ENCODE assay signal across 8 cellular contexts in the genomic region with DNA sequence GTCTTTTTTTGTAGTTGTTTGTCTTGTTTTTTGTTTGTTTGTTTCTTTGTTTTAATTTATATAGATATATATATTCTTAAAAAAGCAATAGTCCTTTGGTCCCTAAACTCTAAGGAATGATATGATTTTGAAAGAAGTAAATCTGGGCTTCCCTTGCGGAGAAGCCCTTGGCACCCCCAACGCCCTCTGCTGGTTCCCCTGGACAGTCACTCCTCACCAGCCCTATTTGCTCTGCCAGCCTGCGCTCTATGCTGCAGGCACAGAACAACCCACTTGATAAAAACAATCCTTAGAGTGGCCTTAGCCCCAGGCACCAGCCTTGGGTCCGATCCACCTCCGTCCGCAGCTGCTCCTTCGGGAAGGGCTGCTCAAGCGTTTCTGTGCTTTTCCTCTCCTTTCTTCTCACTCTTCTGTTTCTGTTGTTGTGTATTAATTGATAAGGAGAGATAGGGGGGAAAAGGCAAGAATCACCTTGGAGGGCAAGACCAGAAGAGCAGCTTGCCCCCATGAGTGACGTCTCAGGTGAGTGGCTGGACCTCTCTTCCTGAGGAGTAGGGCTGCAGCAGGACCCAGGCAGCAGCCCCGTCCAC. TPM values are rescaled to one million over a fixed set of nuclear protein-coding genes. Genes with fewer than 3 reads are reported as not detected.
DNase-seq lines count a peak whose midpoint lies in the region; ATAC-seq and TF ChIP-seq lines count a peak whose summit lies in the region.

No MANE protein-coding gene starts in this region.

- H3K4me1 Mint-ChIP-seq in activated T-cell treated with anti-CD3 and anti-CD28 coated beads, Interleukin-2, amount 50 U/mL, for 4 hours (ENCODE audit: low read depth): no peaks in the 10 kb centered on the region

- peak; percentile 74 to 77 for ATAC-seq in activated T-cell treated with anti-CD3 and anti-CD28 coated beads, Interleukin-2, amount 50 U/mL, for 4 hours
- ATAC-seq in foreskin keratinocyte (no peak), HG02973 (IDR thresholded peaks at IDR 0.05; ENCODE audit: unreplicated experiment) (no peak), HG03135 (IDR thresholded peaks at IDR 0.05; ENCODE audit: unreplicated experiment) (no peak)

- no peaks in the 10 kb centered on the region for H3K9me3 Mint-ChIP-seq in activated T-cell treated with anti-CD3 and anti-CD28 coated beads, Interleukin-2, amount 50 U/mL, for 4 hours

- DNase-seq in NCI-H1092 treated with DMSO at 0.1 percent for 48 hours (lab: John Stamatoyannopoulos, UW) (peak; percentile 1), NCI-H1092 (lab: John Stamatoyannopoulos, UW) (no peak), NOMO-1 (lab: John Stamatoyannopoulos, UW; ENCODE audit: unreplicated experiment in 2 of 2) (peak; percentile 14 to 42), foreskin keratinocyte (no peak)
- peak; percentile 50 for DNase-seq in activated T-cell treated with anti-CD3 and anti-CD28 coated beads, Interleukin-2, amount 50 U/mL, for 4 hours
- DNase-seq in stimulated activated CD4-positive, alpha-beta T cell treated with anti-CD3 and anti-CD28 coated beads, Interleukin-1b, Interleukin-23, amount 100 ng/mL, for 1 hour (ENCODE audit: low read depth in 2 of 2): peak; percentile 7 to 38

- no peak overlapping the region for H3K27ac ChIP-seq in foreskin keratinocyte

- no peaks in the 10 kb centered on the region for H3K27me3 Mint-ChIP-seq in activated T-cell treated with anti-CD3 and anti-CD28 coated beads, Interleukin-2, amount 50 U/mL, for 4 hours (ENCODE audit: low read depth)

- H3K27me3 ChIP-seq in foreskin keratinocyte: peaks cover 4% of the 10 kb centered on the region

- H3K4me3 Mint-ChIP-seq in activated T-cell treated with anti-CD3 and anti-CD28 coated beads, Interleukin-2, amount 50 U/mL, for 4 hours: no peak overlapping the region

- no peaks in the 10 kb centered on the region for H3K36me3 Mint-ChIP-seq in activated T-cell treated with anti-CD3 and anti-CD28 coated beads, Interleukin-2, amount 50 U/mL, for 4 hours (ENCODE audit: insufficient read depth)

- peak; percentile 62 for TF ChIP-seq CTCF in foreskin keratinocyte (conservative IDR thresholded peaks at IDR 0.05)

- peaks cover 10% of the 10 kb centered on the region for H3K4me1 ChIP-seq in foreskin keratinocyte

RNA-seq across cellular contexts. Expression of gene PARP6, which starts 13.7 kb away (rescaled TPM):
- total RNA-seq in activated T-cell treated with anti-CD3 and anti-CD28 coated beads, Interleukin-2, amount 50 U/mL, for 4 hours: 10 to 100 TPM; 62.9 to 63.2 (median 62.9) TPM
- total RNA-seq in foreskin keratinocyte: 48.1 and 52.2 TPM in 2 replicates
- 40.7 and 42.1 TPM in 2 replicates for polyA plus RNA-seq in foreskin keratinocyte

RNA-seq across cellular contexts. Expression of gene CELF6, which starts 33.9 kb away (rescaled TPM):
- total RNA-seq in activated T-cell treated with anti-CD3 and anti-CD28 coated beads, Interleukin-2, amount 50 U/mL, for 4 hours: under 1 TPM; 0.24 to 0.82 (median 0.63) TPM
- total RNA-seq in foreskin keratinocyte: 0.17 and 0.18 TPM in 2 replicates
- 0.03 and 0.06 TPM in 2 replicates for polyA plus RNA-seq in foreskin keratinocyte

RNA-seq across cellular contexts. Expression of gene PKM, which starts 55.0 kb away (rescaled TPM):
- total RNA-seq in activated T-cell treated with anti-CD3 and anti-CD28 coated beads, Interleukin-2, amount 50 U/mL, for 4 hours: 1,000 to 10,000 TPM; 2,397 to 2,519 (median 2,398) TPM
- 2,420 and 2,686 TPM in 2 replicates for total RNA-seq in foreskin keratinocyte
- 2,518 and 2,832 TPM in 2 replicates for polyA plus RNA-seq in foreskin keratinocyte

Comparison
In these comparisons a context has a peak if more than half of its experiments do, and no peak if none do; other contexts are left out.
1. DNase-seq: peak in NCI-H1092 treated with DMSO at 0.1 percent for 48 hours (single experiment), NOMO-1 (2 of 2), activated T-cell treated with anti-CD3 and anti-CD28 coated beads, Interleukin-2, amount 50 U/mL, for 4 hours (single experiment) and stimulated activated CD4-positive, alpha-beta T cell treated with anti-CD3 and anti-CD28 coated beads, Interleukin-1b, Interleukin-23, amount 100 ng/mL, for 1 hour (2 of 2); none in NCI-H1092 (single experiment) and foreskin keratinocyte (0 of 2).
2. ATAC-seq: peak in activated T-cell treated with anti-CD3 and anti-CD28 coated beads, Interleukin-2, amount 50 U/mL, for 4 hours (2 of 2); none in foreskin keratinocyte (single experiment), HG02973 (single experiment) and HG03135 (single experiment).